In the genomic region with DNA sequence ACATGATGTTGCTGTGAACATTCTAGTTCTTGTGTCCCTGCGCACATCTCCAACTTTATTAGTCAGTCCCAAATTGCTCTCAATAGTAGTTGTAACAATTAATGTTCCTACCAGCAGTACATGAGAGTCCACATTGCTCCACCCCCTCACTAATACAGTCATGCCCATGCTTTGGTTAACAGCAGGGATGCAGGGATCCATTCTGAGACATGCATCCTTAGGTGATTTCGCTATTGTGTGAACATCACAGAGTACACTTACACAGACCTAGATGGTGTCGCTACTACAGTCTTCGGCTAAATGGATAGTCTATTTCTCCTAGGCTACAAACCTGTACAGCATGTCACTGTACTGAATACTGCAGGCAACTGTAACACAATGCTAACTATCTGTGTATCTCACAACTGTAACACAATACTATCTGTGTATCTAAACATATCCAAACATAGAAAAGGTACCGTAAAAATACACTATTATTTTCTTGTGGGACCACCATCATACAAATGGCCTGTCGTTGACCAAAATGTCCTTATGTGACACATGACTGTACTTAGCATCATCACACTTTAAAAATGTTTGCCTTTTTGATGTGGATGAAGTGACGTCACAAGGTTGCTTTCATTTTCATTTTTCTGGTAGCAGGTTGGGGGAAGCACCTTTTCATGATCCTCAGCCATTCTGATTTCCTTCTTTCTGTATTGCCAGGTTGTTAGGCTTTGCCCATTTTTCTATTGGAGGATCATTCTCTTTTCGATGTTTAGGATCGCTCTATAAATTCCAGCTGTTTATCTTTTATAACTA, we compare ENCODE assay signal across 12 cellular contexts.
DNase-seq lines count a peak whose midpoint lies in the region; ATAC-seq lines count a peak whose summit lies in the region.
"Had no signal": no experiment of that assay in that cellular context is flagged by ENCODE, and none has a peak within 500 bp of the region (broad histone marks: within the 10 kb centered on the region; RNA-seq: fewer than 3 reads in every experiment).

No MANE protein-coding gene starts in this region.

- ATAC-seq in HG02870 (IDR thresholded peaks at IDR 0.05; ENCODE audit: unreplicated experiment) (peak; percentile 55), GM19467 (IDR thresholded peaks at IDR 0.05; ENCODE audit: unreplicated experiment) (no peak)
- peak; percentile 63 to 73 for ATAC-seq in stimulated activated naive B cell treated with anti-CD40 and anti-IgM and Interleukin-4, amounts not matched to agents 10 μg/mL and 1 μg/mL and 100 μg/mL, for 72 hours (replicated peaks)

- POLR2A ChIA-PET in activated CD4-positive, alpha-beta T cell treated with anti-CD3 and anti-CD28 coated beads, Interleukin-2, amount 10 ng/mL, durations not matched to agents 7 days and 5 days (lab: Charles Lee): no interaction called here

- H3K36me3 Mint-ChIP-seq in activated CD4-positive, alpha-beta T cell treated with anti-CD3 and anti-CD28 coated beads, Interleukin-2, amount 10 ng/mL, durations not matched to agents 7 days and 5 days (ENCODE audit: low read depth): peaks cover 6% of the 10 kb centered on the region
- H3K36me3 Mint-ChIP-seq in stimulated activated naive B cell treated with anti-CD40 and anti-IgM and Interleukin-4, amounts not matched to agents 10 μg/mL and 1 μg/mL and 100 μg/mL, for 72 hours: no peaks in the 10 kb centered on the region

- peaks cover 12% of the 10 kb centered on the region for H3K9me3 Mint-ChIP-seq in activated CD4-positive, alpha-beta T cell treated with anti-CD3 and anti-CD28 coated beads, Interleukin-2, amount 10 ng/mL, durations not matched to agents 7 days and 5 days
- H3K9me3 Mint-ChIP-seq in stimulated activated naive B cell treated with anti-CD40 and anti-IgM and Interleukin-4, amounts not matched to agents 10 μg/mL and 1 μg/mL and 100 μg/mL, for 72 hours: no peaks in the 10 kb centered on the region

- peaks cover 34% of the 10 kb centered on the region for H3K4me1 Mint-ChIP-seq in activated CD4-positive, alpha-beta T cell treated with anti-CD3 and anti-CD28 coated beads, Interleukin-2, amount 10 ng/mL, durations not matched to agents 7 days and 5 days
- peaks cover 5 to 9% of the 10 kb centered on the region in 2 donors for H3K4me1 Mint-ChIP-seq in stimulated activated naive B cell treated with anti-CD40 and anti-IgM and Interleukin-4, amounts not matched to agents 10 μg/mL and 1 μg/mL and 100 μg/mL, for 72 hours

- CTCF ChIA-PET in activated CD4-positive, alpha-beta T cell treated with anti-CD3 and anti-CD28 coated beads, Interleukin-2, amount 10 ng/mL, durations not matched to agents 7 days and 5 days (lab: Charles Lee): interaction anchor here (0.7 kb wide), 1 partner anchor 48 kb away, joined by 3 read pairs; no protein-coding TSS in a partner anchor

- no peak overlapping the region for H3K4me3 Mint-ChIP-seq in activated CD4-positive, alpha-beta T cell treated with anti-CD3 and anti-CD28 coated beads, Interleukin-2, amount 10 ng/mL, durations not matched to agents 7 days and 5 days
- H3K4me3 Mint-ChIP-seq in stimulated activated naive B cell treated with anti-CD40 and anti-IgM and Interleukin-4, amounts not matched to agents 10 μg/mL and 1 μg/mL and 100 μg/mL, for 72 hours: no peak overlapping the region

- DNase-seq in stimulated activated CD4-positive, alpha-beta T cell treated with anti-CD3 and anti-CD28 coated beads, Interleukin-1b, Interleukin-23, amount 100 ng/mL, for 48 hours: peak; percentile 9
- DNase-seq in stimulated activated CD4-positive, alpha-beta T cell treated with anti-CD3 and anti-CD28 coated beads, Interleukin-12 subunit alpha, Interleukin-12 subunit beta, amount 100 ng/mL, for 4 hours: no peak
- DNase-seq in activated CD4-positive, alpha-beta T cell treated with anti-CD3 and anti-CD28 coated beads, Interleukin-2, amount 10 ng/mL, durations not matched to agents 7 days and 5 days: peak; percentile 74
- DNase-seq in stimulated activated naive B cell treated with anti-CD40 and anti-IgM and Interleukin-4, amounts not matched to agents 10 μg/mL and 1 μg/mL and 100 μg/mL, for 72 hours: no peak
- no peak for DNase-seq in DMS114 treated with DMSO at 0.1 percent for 48 hours (lab: John Stamatoyannopoulos, UW; ENCODE audit: unreplicated experiment)
- DNase-seq in NCI-H510A treated with DMSO at 0.1 percent for 48 hours (lab: John Stamatoyannopoulos, UW): no peak
- DNase-seq: anterior cingulate cortex, BE2C, Karpas-422, NCI-H526 treated with DMSO at 0.1 percent for 48 hours had no signal

- H3K27ac Mint-ChIP-seq in activated CD4-positive, alpha-beta T cell treated with anti-CD3 and anti-CD28 coated beads, Interleukin-2, amount 10 ng/mL, durations not matched to agents 7 days and 5 days: peak overlapping the region; percentile 67
- H3K27ac Mint-ChIP-seq in stimulated activated naive B cell treated with anti-CD40 and anti-IgM and Interleukin-4, amounts not matched to agents 10 μg/mL and 1 μg/mL and 100 μg/mL, for 72 hours: no peak overlapping the region

- no peaks in the 10 kb centered on the region for H3K27me3 Mint-ChIP-seq in activated CD4-positive, alpha-beta T cell treated with anti-CD3 and anti-CD28 coated beads, Interleukin-2, amount 10 ng/mL, durations not matched to agents 7 days and 5 days
- H3K27me3 Mint-ChIP-seq in stimulated activated naive B cell treated with anti-CD40 and anti-IgM and Interleukin-4, amounts not matched to agents 10 μg/mL and 1 μg/mL and 100 μg/mL, for 72 hours: peaks cover 0 to 4% of the 10 kb centered on the region in 2 donors

Comparison
In these comparisons a context has a peak if more than half of its experiments do, and no peak if none do; other contexts are left out.
1. DNase-seq: peak in stimulated activated CD4-positive, alpha-beta T cell treated with anti-CD3 and anti-CD28 coated beads, Interleukin-1b, Interleukin-23, amount 100 ng/mL, for 48 hours (single experiment) and activated CD4-positive, alpha-beta T cell treated with anti-CD3 and anti-CD28 coated beads, Interleukin-2, amount 10 ng/mL, durations not matched to agents 7 days and 5 days (single experiment); none in stimulated activated CD4-positive, alpha-beta T cell treated with anti-CD3 and anti-CD28 coated beads, Interleukin-12 subunit alpha, Interleukin-12 subunit beta, amount 100 ng/mL, for 4 hours (single experiment), stimulated activated naive B cell treated with anti-CD40 and anti-IgM and Interleukin-4, amounts not matched to agents 10 μg/mL and 1 μg/mL and 100 μg/mL, for 72 hours (single experiment), DMS114 treated with DMSO at 0.1 percent for 48 hours (single experiment) and NCI-H510A treated with DMSO at 0.1 percent for 48 hours (single experiment).